Comparison of ENCODE assay signal across 1 cellular context in the genomic region with DNA sequence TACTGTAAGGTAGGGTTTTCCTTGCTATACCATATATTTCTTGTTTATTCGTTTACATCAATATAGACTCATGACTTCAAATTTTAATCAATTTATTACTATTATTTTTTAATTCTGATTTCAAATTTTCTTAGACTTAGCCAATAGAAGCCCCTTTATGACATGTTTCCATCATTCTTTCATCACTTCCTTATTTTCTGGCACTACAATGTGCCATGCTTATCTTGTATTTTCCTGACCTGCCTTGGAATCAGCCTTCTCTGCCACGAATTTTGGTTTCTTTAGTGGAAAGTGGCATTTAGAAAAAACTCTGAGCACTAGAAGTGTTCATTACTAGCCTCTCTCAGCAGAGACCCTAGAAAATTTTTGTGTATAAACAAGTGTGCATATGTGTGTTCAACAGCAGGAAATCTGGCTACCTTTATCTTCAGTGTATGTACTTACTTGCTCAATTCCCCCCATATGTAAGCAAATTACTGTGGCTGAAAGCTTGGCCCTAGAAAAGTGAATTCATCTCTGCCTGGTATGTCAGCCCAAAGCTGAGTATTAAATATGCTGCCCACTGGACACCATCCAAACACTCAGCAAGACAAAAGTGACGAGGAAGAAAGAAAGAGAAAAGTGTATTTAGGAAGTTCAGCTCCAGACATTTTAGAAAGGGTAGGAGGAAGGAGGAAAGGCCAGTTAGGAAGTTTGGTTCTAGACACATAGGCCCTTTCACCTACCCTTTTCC.
TF ChIP-seq lines count a peak whose summit lies in the region.

No MANE protein-coding gene starts in this region.

TF ChIP-seq in HepG2, 621 proteins besides CTCF, POLR2A, EP300 and RAD21 (continued from another document and continues in another):
- TF ChIP-seq, protein P1, sequence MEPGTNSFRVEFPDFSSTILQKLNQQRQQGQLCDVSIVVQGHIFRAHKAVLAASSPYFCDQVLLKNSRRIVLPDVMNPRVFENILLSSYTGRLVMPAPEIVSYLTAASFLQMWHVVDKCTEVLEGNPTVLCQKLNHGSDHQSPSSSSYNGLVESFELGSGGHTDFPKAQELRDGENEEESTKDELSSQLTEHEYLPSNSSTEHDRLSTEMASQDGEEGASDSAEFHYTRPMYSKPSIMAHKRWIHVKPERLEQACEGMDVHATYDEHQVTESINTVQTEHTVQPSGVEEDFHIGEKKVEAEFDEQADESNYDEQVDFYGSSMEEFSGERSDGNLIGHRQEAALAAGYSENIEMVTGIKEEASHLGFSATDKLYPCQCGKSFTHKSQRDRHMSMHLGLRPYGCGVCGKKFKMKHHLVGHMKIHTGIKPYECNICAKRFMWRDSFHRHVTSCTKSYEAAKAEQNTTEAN (CRISPR knock-in tag; conservative IDR thresholded peaks at IDR 0.05) = peak; percentile 88
- TF ChIP-seq PHF21A (CRISPR knock-in tag; IDR thresholded peaks at IDR 0.05) (no peak), DNMT3B (CRISPR knock-in tag; conservative IDR thresholded peaks at IDR 0.05) (no peak), SCMH1 (CRISPR knock-in tag; IDR thresholded peaks at IDR 0.05; ENCODE audit: borderline replicate concordance) (no peak), FOXP1 (IDR thresholded peaks at IDR 0.05) (no peak), FOXP1 (CRISPR knock-in tag; IDR thresholded peaks at IDR 0.05) (peak; percentile 67), CEBPG (CRISPR knock-in tag; IDR thresholded peaks at IDR 0.05) (peak; percentile 62), RBAK (CRISPR knock-in tag; IDR thresholded peaks at IDR 0.05) (no peak), ZNF350 (CRISPR knock-in tag; IDR thresholded peaks at IDR 0.05; ENCODE audit: borderline replicate concordance, low read depth) (no peak), CBX5 (CRISPR knock-in tag; IDR thresholded peaks at IDR 0.05; ENCODE audit: borderline replicate concordance) (no peak), ZNF781 (CRISPR knock-in tag; IDR thresholded peaks at IDR 0.05; ENCODE audit: borderline replicate concordance, not compliant biosample characterization) (no peak), ZNF484 (CRISPR knock-in tag; IDR thresholded peaks at IDR 0.05; ENCODE audit: borderline replicate concordance, low read depth) (no peak), ZBTB20 (CRISPR knock-in tag; IDR thresholded peaks at IDR 0.05; ENCODE audit: borderline replicate concordance, low read depth) (no peak), MAFG (CRISPR knock-in tag; IDR thresholded peaks at IDR 0.05) (no peak), PTBP1 (IDR thresholded peaks at IDR 0.05; ENCODE audit: low read depth, low read length, poor library complexity, severe bottlenecking) (no peak), ZNF331 (CRISPR knock-in tag; IDR thresholded peaks at IDR 0.05) (no peak), SRY (CRISPR knock-in tag; IDR thresholded peaks at IDR 0.05) (no peak), FOSL1 (CRISPR knock-in tag; IDR thresholded peaks at IDR 0.05; ENCODE audit: borderline replicate concordance) (no peak), ZNF354B (CRISPR knock-in tag; IDR thresholded peaks at IDR 0.05) (no peak), HDAC2 (CRISPR knock-in tag; IDR thresholded peaks at IDR 0.05) (peak; percentile 46; the same call in 1 of the 2 replicates), ARID2 (CRISPR knock-in tag; IDR thresholded peaks at IDR 0.05; ENCODE audit: borderline replicate concordance) (no peak), NFIB (CRISPR knock-in tag; IDR thresholded peaks at IDR 0.05; ENCODE audit: borderline replicate concordance) (no peak), XBP1 (CRISPR knock-in tag; IDR thresholded peaks at IDR 0.05) (no peak), TOE1 (CRISPR knock-in tag; IDR thresholded peaks at IDR 0.05) (no peak), ZBTB42 (CRISPR knock-in tag; IDR thresholded peaks at IDR 0.05) (no peak), ZNF101 (CRISPR knock-in tag; IDR thresholded peaks at IDR 0.05; ENCODE audit: borderline replicate concordance, low read depth) (no peak), ZNF775 (CRISPR knock-in tag; IDR thresholded peaks at IDR 0.05; ENCODE audit: borderline replicate concordance) (no peak), RXRB (CRISPR knock-in tag; IDR thresholded peaks at IDR 0.05; ENCODE audit: borderline replicate concordance) (peak; percentile 41; the same call in 1 of the 2 replicates), PAX8 (CRISPR knock-in tag; IDR thresholded peaks at IDR 0.05; ENCODE audit: borderline replicate concordance) (no peak), SSRP1 (CRISPR knock-in tag; IDR thresholded peaks at IDR 0.05) (no peak), ZNF790 (CRISPR knock-in tag; IDR thresholded peaks at IDR 0.05; ENCODE audit: borderline replicate concordance) (no peak), NR2C2 (CRISPR knock-in tag; IDR thresholded peaks at IDR 0.05; ENCODE audit: borderline replicate concordance) (0 out of 2 replicates have a peak, but pooled peaks have one; percentile 3), BHLHE40 (IDR thresholded peaks at IDR 0.05; ENCODE audit: low read length) (no peak), ZNF879 (CRISPR knock-in tag; IDR thresholded peaks at IDR 0.05) (no peak), DMAP1 (CRISPR knock-in tag; IDR thresholded peaks at IDR 0.05) (no peak), ZNF282 (IDR thresholded peaks at IDR 0.05; ENCODE audit: partially characterized antibody) (no peak), PAF1 (CRISPR knock-in tag; IDR thresholded peaks at IDR 0.05) (no peak), ZNF207 (IDR thresholded peaks at IDR 0.05; ENCODE audit: borderline replicate concordance) (no peak), SMAD3 (CRISPR knock-in tag; IDR thresholded peaks at IDR 0.05) (no peak), ZNF10 (CRISPR knock-in tag; IDR thresholded peaks at IDR 0.05; ENCODE audit: borderline replicate concordance, low read depth) (no peak), HNRNPUL1 (IDR thresholded peaks at IDR 0.05; ENCODE audit: low read depth, low read length) (no peak), FOXA3 (CRISPR knock-in tag; IDR thresholded peaks at IDR 0.05) (peak; percentile 76), NFYC (CRISPR knock-in tag; IDR thresholded peaks at IDR 0.05) (no peak), ZNF703 (CRISPR knock-in tag; IDR thresholded peaks at IDR 0.05; ENCODE audit: borderline replicate concordance) (no peak), ZFP37 (CRISPR knock-in tag; IDR thresholded peaks at IDR 0.05; ENCODE audit: borderline replicate concordance) (no peak), RFX3 (CRISPR knock-in tag; IDR thresholded peaks at IDR 0.05) (no peak)
- TF ChIP-seq, protein P2, sequence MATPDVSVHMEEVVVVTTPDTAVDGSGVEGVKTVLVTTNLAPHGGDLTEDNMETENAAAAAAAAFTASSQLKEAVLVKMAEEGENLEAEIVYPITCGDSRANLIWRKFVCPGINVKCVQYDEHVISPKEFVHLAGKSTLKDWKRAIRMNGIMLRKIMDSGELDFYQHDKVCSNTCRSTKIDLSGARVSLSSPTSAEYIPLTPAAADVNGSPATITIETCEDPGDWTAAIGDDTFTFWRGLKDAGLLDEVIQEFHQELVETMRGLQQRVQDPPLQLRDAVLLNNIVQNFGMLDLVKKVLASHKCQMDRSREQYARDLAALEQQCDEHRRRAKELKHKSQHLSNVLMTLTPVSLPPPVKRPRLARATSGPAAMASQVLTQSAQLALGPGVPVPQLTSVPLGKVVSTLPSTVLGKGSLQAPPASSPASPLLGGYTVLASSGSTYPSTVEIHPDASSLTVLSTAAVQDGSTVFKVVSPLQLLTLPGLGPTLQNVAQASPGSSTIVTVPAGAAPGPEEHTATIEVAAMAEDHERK (CRISPR knock-in tag; IDR thresholded peaks at IDR 0.05; ENCODE audit: low read depth) = no peak
- TF ChIP-seq, protein P3, sequence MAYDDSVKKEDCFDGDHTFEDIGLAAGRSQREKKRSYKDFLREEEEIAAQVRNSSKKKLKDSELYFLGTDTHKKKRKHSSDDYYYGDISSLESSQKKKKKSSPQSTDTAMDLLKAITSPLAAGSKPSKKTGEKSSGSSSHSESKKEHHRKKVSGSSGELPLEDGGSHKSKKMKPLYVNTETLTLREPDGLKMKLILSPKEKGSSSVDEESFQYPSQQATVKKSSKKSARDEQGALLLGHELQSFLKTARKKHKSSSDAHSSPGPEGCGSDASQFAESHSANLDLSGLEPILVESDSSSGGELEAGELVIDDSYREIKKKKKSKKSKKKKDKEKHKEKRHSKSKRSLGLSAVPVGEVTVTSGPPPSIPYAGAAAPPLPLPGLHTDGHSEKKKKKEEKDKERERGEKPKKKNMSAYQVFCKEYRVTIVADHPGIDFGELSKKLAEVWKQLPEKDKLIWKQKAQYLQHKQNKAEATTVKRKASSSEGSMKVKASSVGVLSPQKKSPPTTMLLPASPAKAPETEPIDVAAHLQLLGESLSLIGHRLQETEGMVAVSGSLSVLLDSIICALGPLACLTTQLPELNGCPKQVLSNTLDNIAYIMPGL (CRISPR knock-in tag; IDR thresholded peaks at IDR 0.05; ENCODE audit: borderline replicate concordance in 1 of 2, low read depth in 1 of 2) = no peak
- TF ChIP-seq, protein P4, sequence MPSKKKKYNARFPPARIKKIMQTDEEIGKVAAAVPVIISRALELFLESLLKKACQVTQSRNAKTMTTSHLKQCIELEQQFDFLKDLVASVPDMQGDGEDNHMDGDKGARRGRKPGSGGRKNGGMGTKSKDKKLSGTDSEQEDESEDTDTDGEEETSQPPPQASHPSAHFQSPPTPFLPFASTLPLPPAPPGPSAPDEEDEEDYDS (CRISPR knock-in tag; IDR thresholded peaks at IDR 0.05) = no peak
- TF ChIP-seq, protein P5, sequence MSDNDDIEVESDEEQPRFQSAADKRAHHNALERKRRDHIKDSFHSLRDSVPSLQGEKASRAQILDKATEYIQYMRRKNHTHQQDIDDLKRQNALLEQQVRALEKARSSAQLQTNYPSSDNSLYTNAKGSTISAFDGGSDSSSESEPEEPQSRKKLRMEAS (IDR thresholded peaks at IDR 0.05) = no peak
- TF ChIP-seq, protein P6, sequence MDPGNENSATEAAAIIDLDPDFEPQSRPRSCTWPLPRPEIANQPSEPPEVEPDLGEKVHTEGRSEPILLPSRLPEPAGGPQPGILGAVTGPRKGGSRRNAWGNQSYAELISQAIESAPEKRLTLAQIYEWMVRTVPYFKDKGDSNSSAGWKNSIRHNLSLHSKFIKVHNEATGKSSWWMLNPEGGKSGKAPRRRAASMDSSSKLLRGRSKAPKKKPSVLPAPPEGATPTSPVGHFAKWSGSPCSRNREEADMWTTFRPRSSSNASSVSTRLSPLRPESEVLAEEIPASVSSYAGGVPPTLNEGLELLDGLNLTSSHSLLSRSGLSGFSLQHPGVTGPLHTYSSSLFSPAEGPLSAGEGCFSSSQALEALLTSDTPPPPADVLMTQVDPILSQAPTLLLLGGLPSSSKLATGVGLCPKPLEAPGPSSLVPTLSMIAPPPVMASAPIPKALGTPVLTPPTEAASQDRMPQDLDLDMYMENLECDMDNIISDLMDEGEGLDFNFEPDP (CRISPR knock-in tag; conservative IDR thresholded peaks at IDR 0.05) = no peak
- TF ChIP-seq, protein P7, sequence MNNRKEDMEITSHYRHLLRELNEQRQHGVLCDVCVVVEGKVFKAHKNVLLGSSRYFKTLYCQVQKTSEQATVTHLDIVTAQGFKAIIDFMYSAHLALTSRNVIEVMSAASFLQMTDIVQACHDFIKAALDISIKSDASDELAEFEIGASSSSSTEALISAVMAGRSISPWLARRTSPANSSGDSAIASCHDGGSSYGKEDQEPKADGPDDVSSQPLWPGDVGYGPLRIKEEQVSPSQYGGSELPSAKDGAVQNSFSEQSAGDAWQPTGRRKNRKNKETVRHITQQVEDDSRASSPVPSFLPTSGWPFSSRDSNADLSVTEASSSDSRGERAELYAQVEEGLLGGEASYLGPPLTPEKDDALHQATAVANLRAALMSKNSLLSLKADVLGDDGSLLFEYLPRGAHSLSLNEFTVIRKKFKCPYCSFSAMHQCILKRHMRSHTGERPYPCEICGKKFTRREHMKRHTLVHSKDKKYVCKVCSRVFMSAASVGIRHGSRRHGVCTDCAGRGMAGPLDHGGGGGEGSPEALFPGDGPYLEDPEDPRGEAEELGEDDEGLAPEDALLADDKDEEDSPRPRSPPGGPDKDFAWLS (CRISPR knock-in tag; IDR thresholded peaks at IDR 0.05; ENCODE audit: borderline replicate concordance) = no peak
- TF ChIP-seq, protein P8, sequence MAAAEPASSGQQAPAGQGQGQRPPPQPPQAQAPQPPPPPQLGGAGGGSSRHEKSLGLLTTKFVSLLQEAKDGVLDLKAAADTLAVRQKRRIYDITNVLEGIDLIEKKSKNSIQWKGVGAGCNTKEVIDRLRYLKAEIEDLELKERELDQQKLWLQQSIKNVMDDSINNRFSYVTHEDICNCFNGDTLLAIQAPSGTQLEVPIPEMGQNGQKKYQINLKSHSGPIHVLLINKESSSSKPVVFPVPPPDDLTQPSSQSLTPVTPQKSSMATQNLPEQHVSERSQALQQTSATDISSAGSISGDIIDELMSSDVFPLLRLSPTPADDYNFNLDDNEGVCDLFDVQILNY (CRISPR knock-in tag; conservative IDR thresholded peaks at IDR 0.05) = no peak
- TF ChIP-seq, protein P9, sequence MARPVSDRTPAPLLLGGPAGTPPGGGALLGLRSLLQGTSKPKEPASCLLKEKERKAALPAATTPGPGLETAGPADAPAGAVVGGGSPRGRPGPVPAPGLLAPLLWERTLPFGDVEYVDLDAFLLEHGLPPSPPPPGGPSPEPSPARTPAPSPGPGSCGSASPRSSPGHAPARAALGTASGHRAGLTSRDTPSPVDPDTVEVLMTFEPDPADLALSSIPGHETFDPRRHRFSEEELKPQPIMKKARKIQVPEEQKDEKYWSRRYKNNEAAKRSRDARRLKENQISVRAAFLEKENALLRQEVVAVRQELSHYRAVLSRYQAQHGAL (CRISPR knock-in tag; IDR thresholded peaks at IDR 0.05; ENCODE audit: not compliant biosample characterization) = no peak
- TF ChIP-seq, protein P10, sequence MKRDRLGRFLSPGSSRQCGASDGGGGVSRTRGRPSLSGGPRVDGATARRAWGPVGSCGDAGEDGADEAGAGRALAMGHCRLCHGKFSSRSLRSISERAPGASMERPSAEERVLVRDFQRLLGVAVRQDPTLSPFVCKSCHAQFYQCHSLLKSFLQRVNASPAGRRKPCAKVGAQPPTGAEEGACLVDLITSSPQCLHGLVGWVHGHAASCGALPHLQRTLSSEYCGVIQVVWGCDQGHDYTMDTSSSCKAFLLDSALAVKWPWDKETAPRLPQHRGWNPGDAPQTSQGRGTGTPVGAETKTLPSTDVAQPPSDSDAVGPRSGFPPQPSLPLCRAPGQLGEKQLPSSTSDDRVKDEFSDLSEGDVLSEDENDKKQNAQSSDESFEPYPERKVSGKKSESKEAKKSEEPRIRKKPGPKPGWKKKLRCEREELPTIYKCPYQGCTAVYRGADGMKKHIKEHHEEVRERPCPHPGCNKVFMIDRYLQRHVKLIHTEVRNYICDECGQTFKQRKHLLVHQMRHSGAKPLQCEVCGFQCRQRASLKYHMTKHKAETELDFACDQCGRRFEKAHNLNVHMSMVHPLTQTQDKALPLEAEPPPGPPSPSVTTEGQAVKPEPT (CRISPR knock-in tag; IDR thresholded peaks at IDR 0.05; ENCODE audit: low read depth) = no peak
- TF ChIP-seq, protein P11, sequence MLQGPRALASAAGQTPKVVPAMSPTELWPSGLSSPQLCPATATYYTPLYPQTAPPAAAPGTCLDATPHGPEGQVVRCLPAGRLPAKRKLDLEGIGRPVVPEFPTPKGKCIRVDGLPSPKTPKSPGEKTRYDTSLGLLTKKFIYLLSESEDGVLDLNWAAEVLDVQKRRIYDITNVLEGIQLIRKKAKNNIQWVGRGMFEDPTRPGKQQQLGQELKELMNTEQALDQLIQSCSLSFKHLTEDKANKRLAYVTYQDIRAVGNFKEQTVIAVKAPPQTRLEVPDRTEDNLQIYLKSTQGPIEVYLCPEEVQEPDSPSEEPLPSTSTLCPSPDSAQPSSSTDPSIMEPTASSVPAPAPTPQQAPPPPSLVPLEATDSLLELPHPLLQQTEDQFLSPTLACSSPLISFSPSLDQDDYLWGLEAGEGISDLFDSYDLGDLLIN (CRISPR knock-in tag; IDR thresholded peaks at IDR 0.05; ENCODE audit: borderline replicate concordance) = no peak
